ENCODE assay signal across 1 cellular context in the genomic region with DNA sequence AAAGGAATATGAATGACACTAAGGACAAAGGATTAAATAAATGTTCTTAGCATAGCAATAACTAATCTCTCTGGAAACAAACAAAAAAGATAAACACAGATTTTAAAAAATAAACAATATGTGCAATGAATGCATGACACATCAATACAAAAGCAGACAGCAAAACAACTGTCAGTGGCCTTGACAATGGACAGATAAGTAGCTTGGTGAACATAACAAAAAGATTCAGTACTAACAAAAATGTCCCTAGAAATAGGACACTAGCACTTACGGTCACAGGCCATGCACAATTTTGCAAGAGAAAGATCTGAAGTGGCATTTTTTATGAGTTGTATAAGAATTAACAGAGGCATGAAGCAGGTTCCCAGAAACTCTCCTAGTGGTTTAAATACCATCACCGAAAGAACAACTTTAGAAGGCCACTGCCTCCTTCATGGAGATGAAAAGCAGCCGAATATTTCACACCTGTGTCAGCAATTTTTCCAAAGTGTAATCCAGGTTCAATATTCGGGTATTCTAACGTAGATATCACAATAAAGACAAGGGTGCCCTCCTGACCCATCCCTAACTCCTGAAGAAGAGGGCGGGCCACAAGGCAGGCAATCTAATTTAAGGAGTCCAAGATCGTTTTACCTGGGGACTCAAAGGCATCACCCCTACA.
TF ChIP-seq lines count a peak whose summit lies in the region.

No MANE protein-coding gene starts in this region.

TF ChIP-seq in HepG2, 621 proteins besides CTCF, POLR2A, EP300 and RAD21 (continued from another document and continues in another):
- TF ChIP-seq, protein P1, sequence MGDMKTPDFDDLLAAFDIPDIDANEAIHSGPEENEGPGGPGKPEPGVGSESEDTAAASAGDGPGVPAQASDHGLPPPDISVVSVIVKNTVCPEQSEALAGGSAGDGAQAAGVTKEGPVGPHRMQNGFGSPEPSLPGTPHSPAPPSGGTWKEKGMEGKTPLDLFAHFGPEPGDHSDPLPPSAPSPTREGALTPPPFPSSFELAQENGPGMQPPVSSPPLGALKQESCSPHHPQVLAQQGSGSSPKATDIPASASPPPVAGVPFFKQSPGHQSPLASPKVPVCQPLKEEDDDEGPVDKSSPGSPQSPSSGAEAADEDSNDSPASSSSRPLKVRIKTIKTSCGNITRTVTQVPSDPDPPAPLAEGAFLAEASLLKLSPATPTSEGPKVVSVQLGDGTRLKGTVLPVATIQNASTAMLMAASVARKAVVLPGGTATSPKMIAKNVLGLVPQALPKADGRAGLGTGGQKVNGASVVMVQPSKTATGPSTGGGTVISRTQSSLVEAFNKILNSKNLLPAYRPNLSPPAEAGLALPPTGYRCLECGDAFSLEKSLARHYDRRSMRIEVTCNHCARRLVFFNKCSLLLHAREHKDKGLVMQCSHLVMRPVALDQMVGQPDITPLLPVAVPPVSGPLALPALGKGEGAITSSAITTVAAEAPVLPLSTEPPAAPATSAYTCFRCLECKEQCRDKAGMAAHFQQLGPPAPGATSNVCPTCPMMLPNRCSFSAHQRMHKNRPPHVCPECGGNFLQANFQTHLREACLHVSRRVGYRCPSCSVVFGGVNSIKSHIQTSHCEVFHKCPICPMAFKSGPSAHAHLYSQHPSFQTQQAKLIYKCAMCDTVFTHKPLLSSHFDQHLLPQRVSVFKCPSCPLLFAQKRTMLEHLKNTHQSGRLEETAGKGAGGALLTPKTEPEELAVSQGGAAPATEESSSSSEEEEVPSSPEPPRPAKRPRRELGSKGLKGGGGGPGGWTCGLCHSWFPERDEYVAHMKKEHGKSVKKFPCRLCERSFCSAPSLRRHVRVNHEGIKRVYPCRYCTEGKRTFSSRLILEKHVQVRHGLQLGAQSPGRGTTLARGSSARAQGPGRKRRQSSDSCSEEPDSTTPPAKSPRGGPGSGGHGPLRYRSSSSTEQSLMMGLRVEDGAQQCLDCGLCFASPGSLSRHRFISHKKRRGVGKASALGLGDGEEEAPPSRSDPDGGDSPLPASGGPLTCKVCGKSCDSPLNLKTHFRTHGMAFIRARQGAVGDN (CRISPR knock-in tag; IDR thresholded peaks at IDR 0.05): no peak
- TF ChIP-seq RARA (CRISPR knock-in tag; IDR thresholded peaks at IDR 0.05) (peak; percentile 26; the same call in 1 of the 2 replicates), SKI (IDR thresholded peaks at IDR 0.05; ENCODE audit: partially characterized antibody) (peak; percentile 46), BCL6 (CRISPR knock-in tag; IDR thresholded peaks at IDR 0.05) (peak; percentile 74), NFE2 (CRISPR knock-in tag; IDR thresholded peaks at IDR 0.05) (no peak), FOXK1 (CRISPR knock-in tag; IDR thresholded peaks at IDR 0.05; ENCODE audit: borderline replicate concordance, low read depth) (0 out of 2 replicates have a peak, but pooled peaks have one; percentile 43), KLF9 (CRISPR knock-in tag; IDR thresholded peaks at IDR 0.05; ENCODE audit: low read depth) (no peak), FOXP1 (IDR thresholded peaks at IDR 0.05) (0 out of 2 replicates have a peak, but pooled peaks have one; percentile 33), FOXP1 (CRISPR knock-in tag; IDR thresholded peaks at IDR 0.05) (peak; percentile 81), ZFP62 (CRISPR knock-in tag; IDR thresholded peaks at IDR 0.05) (no peak), GATAD2A (CRISPR knock-in tag; IDR thresholded peaks at IDR 0.05) (peak; percentile 58), FOSL2 (CRISPR knock-in tag; IDR thresholded peaks at IDR 0.05) (no peak), MAFF (IDR thresholded peaks at IDR 0.05; ENCODE audit: low read depth, low read length) (peak; percentile 63), ZNF124 (CRISPR knock-in tag; IDR thresholded peaks at IDR 0.05) (no peak), YEATS2 (CRISPR knock-in tag; IDR thresholded peaks at IDR 0.05; ENCODE audit: borderline replicate concordance) (no peak), ZNF776 (CRISPR knock-in tag; IDR thresholded peaks at IDR 0.05) (no peak), SOX13 (IDR thresholded peaks at IDR 0.05) (no peak), SOX13 (CRISPR knock-in tag; conservative IDR thresholded peaks at IDR 0.05 in 1 of 2, IDR thresholded peaks at IDR 0.05 in 1 of 2) (peak in 1 of 2 experiments; percentile 81; a peak in 1 of 4 replicates)
- TF ChIP-seq, protein P2, sequence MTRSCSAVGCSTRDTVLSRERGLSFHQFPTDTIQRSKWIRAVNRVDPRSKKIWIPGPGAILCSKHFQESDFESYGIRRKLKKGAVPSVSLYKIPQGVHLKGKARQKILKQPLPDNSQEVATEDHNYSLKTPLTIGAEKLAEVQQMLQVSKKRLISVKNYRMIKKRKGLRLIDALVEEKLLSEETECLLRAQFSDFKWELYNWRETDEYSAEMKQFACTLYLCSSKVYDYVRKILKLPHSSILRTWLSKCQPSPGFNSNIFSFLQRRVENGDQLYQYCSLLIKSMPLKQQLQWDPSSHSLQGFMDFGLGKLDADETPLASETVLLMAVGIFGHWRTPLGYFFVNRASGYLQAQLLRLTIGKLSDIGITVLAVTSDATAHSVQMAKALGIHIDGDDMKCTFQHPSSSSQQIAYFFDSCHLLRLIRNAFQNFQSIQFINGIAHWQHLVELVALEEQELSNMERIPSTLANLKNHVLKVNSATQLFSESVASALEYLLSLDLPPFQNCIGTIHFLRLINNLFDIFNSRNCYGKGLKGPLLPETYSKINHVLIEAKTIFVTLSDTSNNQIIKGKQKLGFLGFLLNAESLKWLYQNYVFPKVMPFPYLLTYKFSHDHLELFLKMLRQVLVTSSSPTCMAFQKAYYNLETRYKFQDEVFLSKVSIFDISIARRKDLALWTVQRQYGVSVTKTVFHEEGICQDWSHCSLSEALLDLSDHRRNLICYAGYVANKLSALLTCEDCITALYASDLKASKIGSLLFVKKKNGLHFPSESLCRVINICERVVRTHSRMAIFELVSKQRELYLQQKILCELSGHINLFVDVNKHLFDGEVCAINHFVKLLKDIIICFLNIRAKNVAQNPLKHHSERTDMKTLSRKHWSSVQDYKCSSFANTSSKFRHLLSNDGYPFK (CRISPR knock-in tag; IDR thresholded peaks at IDR 0.05; ENCODE audit: borderline replicate concordance): no peak
- TF ChIP-seq, protein P3, sequence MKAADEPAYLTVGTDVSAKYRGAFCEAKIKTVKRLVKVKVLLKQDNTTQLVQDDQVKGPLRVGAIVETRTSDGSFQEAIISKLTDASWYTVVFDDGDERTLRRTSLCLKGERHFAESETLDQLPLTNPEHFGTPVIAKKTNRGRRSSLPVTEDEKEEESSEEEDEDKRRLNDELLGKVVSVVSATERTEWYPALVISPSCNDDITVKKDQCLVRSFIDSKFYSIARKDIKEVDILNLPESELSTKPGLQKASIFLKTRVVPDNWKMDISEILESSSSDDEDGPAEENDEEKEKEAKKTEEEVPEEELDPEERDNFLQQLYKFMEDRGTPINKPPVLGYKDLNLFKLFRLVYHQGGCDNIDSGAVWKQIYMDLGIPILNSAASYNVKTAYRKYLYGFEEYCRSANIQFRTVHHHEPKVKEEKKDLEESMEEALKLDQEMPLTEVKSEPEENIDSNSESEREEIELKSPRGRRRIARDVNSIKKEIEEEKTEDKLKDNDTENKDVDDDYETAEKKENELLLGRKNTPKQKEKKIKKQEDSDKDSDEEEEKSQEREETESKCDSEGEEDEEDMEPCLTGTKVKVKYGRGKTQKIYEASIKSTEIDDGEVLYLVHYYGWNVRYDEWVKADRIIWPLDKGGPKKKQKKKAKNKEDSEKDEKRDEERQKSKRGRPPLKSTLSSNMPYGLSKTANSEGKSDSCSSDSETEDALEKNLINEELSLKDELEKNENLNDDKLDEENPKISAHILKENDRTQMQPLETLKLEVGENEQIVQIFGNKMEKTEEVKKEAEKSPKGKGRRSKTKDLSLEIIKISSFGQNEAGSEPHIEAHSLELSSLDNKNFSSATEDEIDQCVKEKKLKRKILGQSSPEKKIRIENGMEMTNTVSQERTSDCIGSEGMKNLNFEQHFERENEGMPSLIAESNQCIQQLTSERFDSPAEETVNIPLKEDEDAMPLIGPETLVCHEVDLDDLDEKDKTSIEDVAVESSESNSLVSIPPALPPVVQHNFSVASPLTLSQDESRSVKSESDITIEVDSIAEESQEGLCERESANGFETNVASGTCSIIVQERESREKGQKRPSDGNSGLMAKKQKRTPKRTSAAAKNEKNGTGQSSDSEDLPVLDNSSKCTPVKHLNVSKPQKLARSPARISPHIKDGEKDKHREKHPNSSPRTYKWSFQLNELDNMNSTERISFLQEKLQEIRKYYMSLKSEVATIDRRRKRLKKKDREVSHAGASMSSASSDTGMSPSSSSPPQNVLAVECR (CRISPR knock-in tag; IDR thresholded peaks at IDR 0.05; ENCODE audit: borderline replicate concordance): no peak
- TF ChIP-seq, protein P4, sequence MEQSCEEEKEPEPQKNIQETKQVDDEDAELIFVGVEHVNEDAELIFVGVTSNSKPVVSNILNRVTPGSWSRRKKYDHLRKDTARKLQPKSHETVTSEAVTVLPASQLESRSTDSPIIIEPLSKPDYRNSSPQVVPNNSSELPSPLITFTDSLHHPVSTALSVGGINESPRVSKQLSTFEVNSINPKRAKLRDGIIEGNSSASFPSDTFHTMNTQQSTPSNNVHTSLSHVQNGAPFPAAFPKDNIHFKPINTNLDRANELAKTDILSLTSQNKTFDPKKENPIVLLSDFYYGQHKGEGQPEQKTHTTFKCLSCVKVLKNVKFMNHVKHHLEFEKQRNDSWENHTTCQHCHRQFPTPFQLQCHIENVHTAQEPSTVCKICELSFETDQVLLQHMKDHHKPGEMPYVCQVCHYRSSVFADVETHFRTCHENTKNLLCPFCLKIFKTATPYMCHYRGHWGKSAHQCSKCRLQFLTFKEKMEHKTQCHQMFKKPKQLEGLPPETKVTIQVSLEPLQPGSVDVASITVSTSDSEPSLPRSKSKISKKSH (CRISPR knock-in tag; IDR thresholded peaks at IDR 0.05; ENCODE audit: borderline replicate concordance): no peak
- TF ChIP-seq, protein P5, sequence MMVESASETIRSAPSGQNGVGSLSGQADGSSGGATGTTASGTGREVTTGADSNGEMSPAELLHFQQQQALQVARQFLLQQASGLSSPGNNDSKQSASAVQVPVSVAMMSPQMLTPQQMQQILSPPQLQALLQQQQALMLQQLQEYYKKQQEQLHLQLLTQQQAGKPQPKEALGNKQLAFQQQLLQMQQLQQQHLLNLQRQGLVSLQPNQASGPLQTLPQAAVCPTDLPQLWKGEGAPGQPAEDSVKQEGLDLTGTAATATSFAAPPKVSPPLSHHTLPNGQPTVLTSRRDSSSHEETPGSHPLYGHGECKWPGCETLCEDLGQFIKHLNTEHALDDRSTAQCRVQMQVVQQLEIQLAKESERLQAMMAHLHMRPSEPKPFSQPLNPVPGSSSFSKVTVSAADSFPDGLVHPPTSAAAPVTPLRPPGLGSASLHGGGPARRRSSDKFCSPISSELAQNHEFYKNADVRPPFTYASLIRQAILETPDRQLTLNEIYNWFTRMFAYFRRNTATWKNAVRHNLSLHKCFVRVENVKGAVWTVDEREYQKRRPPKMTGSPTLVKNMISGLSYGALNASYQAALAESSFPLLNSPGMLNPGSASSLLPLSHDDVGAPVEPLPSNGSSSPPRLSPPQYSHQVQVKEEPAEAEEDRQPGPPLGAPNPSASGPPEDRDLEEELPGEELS (CRISPR knock-in tag; IDR thresholded peaks at IDR 0.05): peak; percentile 54; the same call in 1 of the 2 replicates
- TF ChIP-seq, protein P6, sequence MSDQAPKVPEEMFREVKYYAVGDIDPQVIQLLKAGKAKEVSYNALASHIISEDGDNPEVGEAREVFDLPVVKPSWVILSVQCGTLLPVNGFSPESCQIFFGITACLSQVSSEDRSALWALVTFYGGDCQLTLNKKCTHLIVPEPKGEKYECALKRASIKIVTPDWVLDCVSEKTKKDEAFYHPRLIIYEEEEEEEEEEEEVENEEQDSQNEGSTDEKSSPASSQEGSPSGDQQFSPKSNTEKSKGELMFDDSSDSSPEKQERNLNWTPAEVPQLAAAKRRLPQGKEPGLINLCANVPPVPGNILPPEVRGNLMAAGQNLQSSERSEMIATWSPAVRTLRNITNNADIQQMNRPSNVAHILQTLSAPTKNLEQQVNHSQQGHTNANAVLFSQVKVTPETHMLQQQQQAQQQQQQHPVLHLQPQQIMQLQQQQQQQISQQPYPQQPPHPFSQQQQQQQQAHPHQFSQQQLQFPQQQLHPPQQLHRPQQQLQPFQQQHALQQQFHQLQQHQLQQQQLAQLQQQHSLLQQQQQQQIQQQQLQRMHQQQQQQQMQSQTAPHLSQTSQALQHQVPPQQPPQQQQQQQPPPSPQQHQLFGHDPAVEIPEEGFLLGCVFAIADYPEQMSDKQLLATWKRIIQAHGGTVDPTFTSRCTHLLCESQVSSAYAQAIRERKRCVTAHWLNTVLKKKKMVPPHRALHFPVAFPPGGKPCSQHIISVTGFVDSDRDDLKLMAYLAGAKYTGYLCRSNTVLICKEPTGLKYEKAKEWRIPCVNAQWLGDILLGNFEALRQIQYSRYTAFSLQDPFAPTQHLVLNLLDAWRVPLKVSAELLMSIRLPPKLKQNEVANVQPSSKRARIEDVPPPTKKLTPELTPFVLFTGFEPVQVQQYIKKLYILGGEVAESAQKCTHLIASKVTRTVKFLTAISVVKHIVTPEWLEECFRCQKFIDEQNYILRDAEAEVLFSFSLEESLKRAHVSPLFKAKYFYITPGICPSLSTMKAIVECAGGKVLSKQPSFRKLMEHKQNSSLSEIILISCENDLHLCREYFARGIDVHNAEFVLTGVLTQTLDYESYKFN (CRISPR knock-in tag; conservative IDR thresholded peaks at IDR 0.05): 0 out of 2 replicates have a peak, but pooled peaks have one; percentile 34
- TF ChIP-seq, protein P7, sequence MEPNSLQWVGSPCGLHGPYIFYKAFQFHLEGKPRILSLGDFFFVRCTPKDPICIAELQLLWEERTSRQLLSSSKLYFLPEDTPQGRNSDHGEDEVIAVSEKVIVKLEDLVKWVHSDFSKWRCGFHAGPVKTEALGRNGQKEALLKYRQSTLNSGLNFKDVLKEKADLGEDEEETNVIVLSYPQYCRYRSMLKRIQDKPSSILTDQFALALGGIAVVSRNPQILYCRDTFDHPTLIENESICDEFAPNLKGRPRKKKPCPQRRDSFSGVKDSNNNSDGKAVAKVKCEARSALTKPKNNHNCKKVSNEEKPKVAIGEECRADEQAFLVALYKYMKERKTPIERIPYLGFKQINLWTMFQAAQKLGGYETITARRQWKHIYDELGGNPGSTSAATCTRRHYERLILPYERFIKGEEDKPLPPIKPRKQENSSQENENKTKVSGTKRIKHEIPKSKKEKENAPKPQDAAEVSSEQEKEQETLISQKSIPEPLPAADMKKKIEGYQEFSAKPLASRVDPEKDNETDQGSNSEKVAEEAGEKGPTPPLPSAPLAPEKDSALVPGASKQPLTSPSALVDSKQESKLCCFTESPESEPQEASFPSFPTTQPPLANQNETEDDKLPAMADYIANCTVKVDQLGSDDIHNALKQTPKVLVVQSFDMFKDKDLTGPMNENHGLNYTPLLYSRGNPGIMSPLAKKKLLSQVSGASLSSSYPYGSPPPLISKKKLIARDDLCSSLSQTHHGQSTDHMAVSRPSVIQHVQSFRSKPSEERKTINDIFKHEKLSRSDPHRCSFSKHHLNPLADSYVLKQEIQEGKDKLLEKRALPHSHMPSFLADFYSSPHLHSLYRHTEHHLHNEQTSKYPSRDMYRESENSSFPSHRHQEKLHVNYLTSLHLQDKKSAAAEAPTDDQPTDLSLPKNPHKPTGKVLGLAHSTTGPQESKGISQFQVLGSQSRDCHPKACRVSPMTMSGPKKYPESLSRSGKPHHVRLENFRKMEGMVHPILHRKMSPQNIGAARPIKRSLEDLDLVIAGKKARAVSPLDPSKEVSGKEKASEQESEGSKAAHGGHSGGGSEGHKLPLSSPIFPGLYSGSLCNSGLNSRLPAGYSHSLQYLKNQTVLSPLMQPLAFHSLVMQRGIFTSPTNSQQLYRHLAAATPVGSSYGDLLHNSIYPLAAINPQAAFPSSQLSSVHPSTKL (CRISPR knock-in tag; IDR thresholded peaks at IDR 0.05): peak; percentile 69
